Comparison of ENCODE assay signal across 12 cellular contexts in the genomic region with DNA sequence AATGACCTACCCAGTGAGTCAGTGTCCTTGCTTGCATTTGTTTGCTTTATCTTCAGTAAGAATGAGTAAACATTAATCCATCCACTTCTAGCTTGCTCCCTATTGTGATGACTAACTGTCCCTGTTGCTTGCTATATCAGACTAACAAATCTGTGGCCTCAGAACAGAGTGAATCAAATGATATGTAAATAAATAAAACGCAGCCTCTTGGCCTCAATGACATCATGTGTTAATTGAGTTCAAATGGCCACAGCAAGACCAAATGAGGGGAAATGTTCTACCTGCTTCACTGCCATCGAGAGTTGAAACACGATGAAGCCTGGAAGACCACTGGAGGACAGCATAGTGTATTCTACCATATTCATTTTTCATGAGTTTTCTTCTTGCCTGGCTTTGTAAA.
DNase-seq lines count a peak whose midpoint lies in the region; ATAC-seq and TF ChIP-seq lines count a peak whose summit lies in the region.
"Had no signal": no experiment of that assay in that cellular context is flagged by ENCODE, and none has a peak within 500 bp of the region (broad histone marks: within the 10 kb centered on the region; RNA-seq: fewer than 3 reads in every experiment).

No MANE protein-coding gene starts in this region.

- peaks cover 2% of the 10 kb centered on the region; the same call in 1 of the 2 replicates for H3K27me3 ChIP-seq in BJ (ENCODE audit: control insufficient read depth, insufficient read depth, low read length)
- H3K27me3 ChIP-seq in hepatocyte = no peaks in the 10 kb centered on the region
- H3K27me3 ChIP-seq in gastrocnemius medialis = no peaks in the 10 kb centered on the region
- H3K27me3 ChIP-seq: colonic mucosa had no signal

- ATAC-seq in SK-N-SH treated with all-trans-retinoic acid at 6 μM for 48 hours (peak; percentile 47), HG03139 (IDR thresholded peaks at IDR 0.05; ENCODE audit: unreplicated experiment) (no peak), gastrocnemius medialis (no peak), HG03097 (IDR thresholded peaks at IDR 0.05; ENCODE audit: low FRiP score, unreplicated experiment) (no peak)
- ATAC-seq: activated T-cell treated with anti-CD3 and anti-CD28 coated beads, Interleukin-2, amount 50 U/mL, for 4 hours; natural killer cell treated with Interleukin-12 subunit alpha and Interleukin-12 subunit beta and Interleukin-15 and Interleukin-18, amount 100 ng/mL, for 72 hours; stimulated activated naive B cell treated with anti-CD40 and anti-IgM and Interleukin-4, amounts not matched to agents 10 μg/mL and 1 μg/mL and 100 μg/mL, for 72 hours had no signal

- POLR2A ChIA-PET in BJ (lab: Charles Lee) = no interaction called here

- 77% methylated on average over 3 of the region's 3 CpGs for WGBS in hepatocyte (ENCODE audit: low lambda C conversion rate, missing lambda C conversion rate)

- H3K4me3 ChIP-seq in BJ (ENCODE audit: low read depth, low read length) = no peak overlapping the region
- no peak overlapping the region for H3K4me3 ChIP-seq in hepatocyte
- no peak overlapping the region for H3K4me3 ChIP-seq in gastrocnemius medialis
- H3K4me3 ChIP-seq: colonic mucosa had no signal

- intact Hi-C loops in gastrocnemius medialis (cut with DNase I; ENCODE audit: low total_unique reads) = no loop called here

- TF ChIP-seq POLR2A in gastrocnemius medialis (IDR thresholded peaks at IDR 0.05) = no peak

- no peak for TF ChIP-seq CTCF in BJ (IDR thresholded peaks at IDR 0.05; ENCODE audit: insufficient read depth, low read depth, low read length)
- no peak for TF ChIP-seq CTCF in hepatocyte (IDR thresholded peaks at IDR 0.05; ENCODE audit: poor library complexity)
- no peak for TF ChIP-seq CTCF in gastrocnemius medialis (IDR thresholded peaks at IDR 0.05 in 4 of 5, conservative IDR thresholded peaks at IDR 0.05 in 1 of 5)

- H3K9me3 ChIP-seq in hepatocyte (ENCODE audit: low read depth) = no peaks in the 10 kb centered on the region
- H3K9me3 ChIP-seq in gastrocnemius medialis = no peaks in the 10 kb centered on the region
- H3K9me3 ChIP-seq: colonic mucosa had no signal

- H3K4me2 ChIP-seq in hepatocyte = no peak overlapping the region

- H2AFZ ChIP-seq in hepatocyte = no peak overlapping the region

- peak; percentile 70 for DNase-seq in BJ (ENCODE audit: low read depth)
- DNase-seq in M059J (ENCODE audit: low read depth) = peak; percentile 80
- peak; percentile 18 for DNase-seq in hepatocyte (ENCODE audit: low spot score)
- no peak for DNase-seq in activated T-cell treated with anti-CD3 and anti-CD28 coated beads, Interleukin-2, amount 50 U/mL, for 48 hours
- DNase-seq in gastrocnemius medialis = no peak
- DNase-seq: activated T-cell treated with anti-CD3 and anti-CD28 coated beads, Interleukin-2, amount 50 U/mL, for 4 hours; colonic mucosa; stimulated activated naive B cell treated with anti-CD40 and anti-IgM and Interleukin-4, amounts not matched to agents 10 μg/mL and 1 μg/mL and 100 μg/mL, for 72 hours had no signal

- in situ Hi-C loops in gastrocnemius medialis (cut with MboI; ENCODE audit: low sequenced_read_pairs in 4 of 4) = no loop called here

- H3K27ac ChIP-seq in hepatocyte (no peak overlapping the region), gastrocnemius medialis (no peak overlapping the region)
- H3K27ac ChIP-seq: colonic mucosa had no signal

- H3K4me1 ChIP-seq in hepatocyte (ENCODE audit: insufficient read depth) (no peaks in the 10 kb centered on the region), gastrocnemius medialis (no peaks in the 10 kb centered on the region)
- H3K4me1 ChIP-seq: colonic mucosa had no signal

- no peaks in the 10 kb centered on the region for H3K36me3 ChIP-seq in BJ (ENCODE audit: control insufficient read depth, insufficient read depth, low read length)
- H3K36me3 ChIP-seq in hepatocyte (replicated peaks; ENCODE audit: insufficient read depth, low read depth) = no peaks in the 10 kb centered on the region
- no peaks in the 10 kb centered on the region for H3K36me3 ChIP-seq in gastrocnemius medialis
- H3K36me3 ChIP-seq: colonic mucosa had no signal

- no peaks in the 10 kb centered on the region for H4K20me1 ChIP-seq in hepatocyte (ENCODE audit: insufficient read depth, poor library complexity, severe bottlenecking)

- no peaks in the 10 kb centered on the region for H3K79me2 ChIP-seq in hepatocyte

- CTCF ChIA-PET in BJ (lab: Yijun Ruan, JAX) = no interaction called here

- H3K9me2 ChIP-seq in hepatocyte (replicated peaks; ENCODE audit: insufficient read depth) = no peaks in the 10 kb centered on the region

TF ChIP-seq in SK-N-SH treated with all-trans-retinoic acid at 6 μM for 48 hours, 23 proteins besides CTCF, POLR2A, EP300 and RAD21:
- TF ChIP-seq POU6F1 (CRISPR knock-in tag; IDR thresholded peaks at IDR 0.05; ENCODE audit: borderline replicate concordance, low read depth) = no peak
- TF ChIP-seq CSDC2 (CRISPR knock-in tag; IDR thresholded peaks at IDR 0.05) = no peak
- TF ChIP-seq ISL1 (CRISPR knock-in tag; IDR thresholded peaks at IDR 0.05) = no peak
- TF ChIP-seq, protein P1, sequence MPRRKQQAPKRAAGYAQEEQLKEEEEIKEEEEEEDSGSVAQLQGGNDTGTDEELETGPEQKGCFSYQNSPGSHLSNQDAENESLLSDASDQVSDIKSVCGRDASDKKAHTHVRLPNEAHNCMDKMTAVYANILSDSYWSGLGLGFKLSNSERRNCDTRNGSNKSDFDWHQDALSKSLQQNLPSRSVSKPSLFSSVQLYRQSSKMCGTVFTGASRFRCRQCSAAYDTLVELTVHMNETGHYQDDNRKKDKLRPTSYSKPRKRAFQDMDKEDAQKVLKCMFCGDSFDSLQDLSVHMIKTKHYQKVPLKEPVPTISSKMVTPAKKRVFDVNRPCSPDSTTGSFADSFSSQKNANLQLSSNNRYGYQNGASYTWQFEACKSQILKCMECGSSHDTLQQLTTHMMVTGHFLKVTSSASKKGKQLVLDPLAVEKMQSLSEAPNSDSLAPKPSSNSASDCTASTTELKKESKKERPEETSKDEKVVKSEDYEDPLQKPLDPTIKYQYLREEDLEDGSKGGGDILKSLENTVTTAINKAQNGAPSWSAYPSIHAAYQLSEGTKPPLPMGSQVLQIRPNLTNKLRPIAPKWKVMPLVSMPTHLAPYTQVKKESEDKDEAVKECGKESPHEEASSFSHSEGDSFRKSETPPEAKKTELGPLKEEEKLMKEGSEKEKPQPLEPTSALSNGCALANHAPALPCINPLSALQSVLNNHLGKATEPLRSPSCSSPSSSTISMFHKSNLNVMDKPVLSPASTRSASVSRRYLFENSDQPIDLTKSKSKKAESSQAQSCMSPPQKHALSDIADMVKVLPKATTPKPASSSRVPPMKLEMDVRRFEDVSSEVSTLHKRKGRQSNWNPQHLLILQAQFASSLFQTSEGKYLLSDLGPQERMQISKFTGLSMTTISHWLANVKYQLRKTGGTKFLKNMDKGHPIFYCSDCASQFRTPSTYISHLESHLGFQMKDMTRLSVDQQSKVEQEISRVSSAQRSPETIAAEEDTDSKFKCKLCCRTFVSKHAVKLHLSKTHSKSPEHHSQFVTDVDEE (CRISPR knock-in tag; IDR thresholded peaks at IDR 0.05) = no peak
- no peak for TF ChIP-seq ZNF70 (CRISPR knock-in tag; IDR thresholded peaks at IDR 0.05)
- no peak for TF ChIP-seq ZNF565 (CRISPR knock-in tag; conservative IDR thresholded peaks at IDR 0.05; ENCODE audit: low read depth)
- TF ChIP-seq PPARA (CRISPR knock-in tag; IDR thresholded peaks at IDR 0.05; ENCODE audit: borderline replicate concordance) = no peak
TF ChIP-seq in SK-N-SH treated with all-trans-retinoic acid at 6 μM for 48 hours: peak in this region for 0.

Comparison
In these comparisons a context has a peak if more than half of its experiments do, and no peak if none do; other contexts are left out.
1. DNase-seq: peak in BJ (single experiment), M059J (single experiment) and hepatocyte (single experiment); none in activated T-cell treated with anti-CD3 and anti-CD28 coated beads, Interleukin-2, amount 50 U/mL, for 48 hours (0 of 2) and gastrocnemius medialis (0 of 2).